Comparison of ENCODE assay signal across 3 cellular contexts in genomic region chr9:87781331-87781730, GRCh38.
"Had no signal": no experiment of that assay in that cellular context is flagged by ENCODE, and none has a peak within 500 bp of the region (broad histone marks: within the 10 kb centered on the region; RNA-seq: fewer than 3 reads in every experiment).

No MANE protein-coding gene starts in this region.

- ATAC-seq: GM12878 had no signal

- H3K4me3 ChIP-seq: GM12878 had no signal

- DNase-seq: GDM1, GF-D8 had no signal
